Comparison of ENCODE assay signal across 15 cellular contexts in the genomic region with DNA sequence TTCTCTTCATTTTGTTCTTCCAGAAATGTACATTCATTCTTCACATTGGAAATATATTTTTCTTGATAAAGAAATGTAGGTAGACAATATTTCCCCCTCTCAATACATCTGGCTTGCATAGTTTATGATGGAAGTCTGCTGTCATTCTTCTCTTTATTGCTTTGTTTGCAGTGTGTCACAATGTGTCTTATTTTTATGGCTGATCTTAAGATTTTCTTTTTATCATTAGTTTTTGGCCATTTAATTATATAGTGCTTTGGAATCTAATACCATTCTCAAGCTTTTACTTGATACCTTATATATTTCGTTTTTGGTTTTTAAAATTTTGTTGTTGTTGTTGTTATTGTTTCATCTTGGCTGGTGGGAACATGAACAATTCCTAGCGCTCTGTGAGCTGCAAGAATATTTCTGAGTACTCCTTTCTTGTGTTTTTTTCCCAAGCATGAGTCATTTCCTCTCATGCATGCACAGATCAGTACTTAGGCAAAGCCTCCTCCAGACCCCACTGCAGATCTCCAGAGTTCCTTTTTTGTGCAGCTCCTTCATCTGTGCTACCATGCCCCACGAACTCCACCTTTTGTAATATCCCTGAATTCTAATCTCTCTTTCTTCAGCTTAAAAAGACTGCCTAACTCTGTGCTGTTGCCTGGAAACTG. TPM values are rescaled to one million over a fixed set of nuclear protein-coding genes. Genes with fewer than 3 reads are reported as not detected.
DNase-seq lines count a peak whose midpoint lies in the region; ATAC-seq and TF ChIP-seq lines count a peak whose summit lies in the region.
"Had no signal": no experiment of that assay in that cellular context is flagged by ENCODE, and none has a peak within 500 bp of the region (broad histone marks: within the 10 kb centered on the region; RNA-seq: fewer than 3 reads in every experiment).

No MANE protein-coding gene starts in this region.

- no peak overlapping the region for H3K27ac ChIP-seq in GM23248
- H3K27ac ChIP-seq: adrenal gland; BLaER1 treated with 17β-estradiol and CSF1 and Interleukin-3, amounts not matched to agents 10 nM and 100 nM; left lung; PC-9 had no signal

- no peak for ATAC-seq in GM18861 (IDR thresholded peaks at IDR 0.05; ENCODE audit: unreplicated experiment)
- ATAC-seq: left lung, sciatic nerve had no signal

- no peak overlapping the region for H3K4me3 ChIP-seq in AG10803 (ENCODE audit: low read length)
- no peak overlapping the region for H3K4me3 ChIP-seq in GM23248
- no peak overlapping the region for H3K4me3 ChIP-seq in epithelial cell of proximal tubule (ENCODE audit: low read depth, low read length)
- H3K4me3 ChIP-seq: adrenal gland; BLaER1 treated with 17β-estradiol and CSF1 and Interleukin-3, amounts not matched to agents 10 nM and 100 nM; left lung; PC-9 had no signal

- no peaks in the 10 kb centered on the region for H3K9me2 ChIP-seq in GM23248 (ENCODE audit: insufficient read depth)

- no peak overlapping the region for H3K4me2 ChIP-seq in GM23248 (ENCODE audit: unreplicated experiment)
- H3K4me2 ChIP-seq: PC-9 had no signal

- H3K9me3 ChIP-seq in GM23248 (ENCODE audit: low read depth) = no peaks in the 10 kb centered on the region
- H3K9me3 ChIP-seq: adrenal gland, left lung had no signal

- H3K9ac ChIP-seq in GM23248 = no peak overlapping the region
- H3K9ac ChIP-seq: BLaER1 treated with 17β-estradiol and CSF1 and Interleukin-3, amounts not matched to agents 10 nM and 100 nM had no signal

- H3F3A ChIP-seq in GM23248 (ENCODE audit: insufficient read depth) = peaks cover 18% of the 10 kb centered on the region

- peaks cover 20% of the 10 kb centered on the region for H3K4me1 ChIP-seq in GM23248 (ENCODE audit: insufficient read depth)

- no peaks in the 10 kb centered on the region for H3K27me3 ChIP-seq in GM23248 (replicated peaks; ENCODE audit: insufficient read depth)
- H3K27me3 ChIP-seq: adrenal gland; BLaER1 treated with 17β-estradiol and CSF1 and Interleukin-3, amounts not matched to agents 10 nM and 100 nM; left lung had no signal

- TF ChIP-seq CTCF in AG10803 (conservative IDR thresholded peaks at IDR 0.05; ENCODE audit: low read length) (no peak), epithelial cell of proximal tubule (conservative IDR thresholded peaks at IDR 0.05; ENCODE audit: low read depth, low read length) (no peak)

- in situ Hi-C loops in GM23248 (cut with MboI) = loop anchor here (10.0 to 25.0 kb wide), 2 partner anchors 114 to 1311 kb away; no protein-coding TSS in a partner anchor

- DNase-seq in AG10803 (ENCODE audit: low read depth) (peak; percentile 22), GM23248 (peak; percentile 44), RKO (ENCODE audit: low spot score) (peak; percentile 35), epithelial cell of proximal tubule (ENCODE audit: low read depth) (peak; percentile 10), GM03348 (ENCODE audit: low spot score) (no peak), NCI-H146 treated with DMSO at 0.1 percent for 48 hours (lab: John Stamatoyannopoulos, UW; ENCODE audit: unreplicated experiment) (no peak)
- no peak for DNase-seq in effector CD8-positive, alpha-beta T cell (lab: John Stamatoyannopoulos, UW)
- DNase-seq: activated T-cell treated with anti-CD3 and anti-CD28 coated beads for 4 hours, adrenal gland, left lung, NCI-H2081, PC-9 had no signal

- no peak overlapping the region for H2AFZ ChIP-seq in GM23248
- H2AFZ ChIP-seq: PC-9 had no signal

- no peaks in the 10 kb centered on the region for H3K79me2 ChIP-seq in GM23248 (ENCODE audit: insufficient read depth)

- no peaks in the 10 kb centered on the region for H4K20me1 ChIP-seq in GM23248 (ENCODE audit: insufficient read depth)
- H4K20me1 ChIP-seq: BLaER1 treated with 17β-estradiol and CSF1 and Interleukin-3, amounts not matched to agents 10 nM and 100 nM had no signal

- H3K36me3 ChIP-seq in GM23248 (ENCODE audit: low read depth) = no peaks in the 10 kb centered on the region; the same call in 1 of the 2 replicates
- H3K36me3 ChIP-seq: adrenal gland; BLaER1 treated with 17β-estradiol and CSF1 and Interleukin-3, amounts not matched to agents 10 nM and 100 nM; left lung had no signal

- 71 to 82% methylated on average over 3 of the region's 3 CpGs for WGBS in GM23248 (ENCODE audit: low coverage in 1 of 2, low lambda C conversion rate in 2 of 2, missing lambda C conversion rate in 2 of 2), 2 experiments

RNA-seq across cellular contexts. Expression of a gene that starts 13.7 kb away (rescaled TPM):
- 143 and 156 TPM in 2 replicates for total RNA-seq in GM23248 (2014; rRNA removed; shearing (Covaris generic))
- 192 and 195 TPM in 2 replicates for polyA plus RNA-seq in GM23248 (2016; fragmentation: Nextera tagmentation; extraction: Ambion mirVana)
- total RNA-seq in epithelial cell of proximal tubule = 132 and 162 TPM in 2 replicates

Comparison
In these comparisons a context has a peak if more than half of its experiments do, and no peak if none do; other contexts are left out.
1. DNase-seq: peak in AG10803 (single experiment), GM23248 (single experiment), RKO (single experiment) and epithelial cell of proximal tubule (single experiment); none in GM03348 (single experiment), NCI-H146 treated with DMSO at 0.1 percent for 48 hours (single experiment) and effector CD8-positive, alpha-beta T cell (single experiment).